1 cellular context compared by ENCODE assay signal in genomic region chr7:100182616-100183015, GRCh38.
TF ChIP-seq lines count a peak whose summit lies in the region.

No MANE protein-coding gene starts in this region.

TF ChIP-seq in K562, 482 proteins besides CTCF, POLR2A, EP300 and RAD21:
- 0 out of 2 replicates have a peak, but pooled peaks have one; percentile 24 for TF ChIP-seq L3MBTL2 (IDR thresholded peaks at IDR 0.05)
